ENCODE assay signal across 25 cellular contexts in genomic region chr7:123863461-123863860, GRCh38. TPM values are rescaled to one million over a fixed set of nuclear protein-coding genes. Genes with fewer than 3 reads are reported as not detected.
DNase-seq lines count a peak whose midpoint lies in the region; ATAC-seq and TF ChIP-seq lines count a peak whose summit lies in the region.
"Had no signal": no experiment of that assay in that cellular context is flagged by ENCODE, and none has a peak within 500 bp of the region (broad histone marks: within the 10 kb centered on the region; RNA-seq: fewer than 3 reads in every experiment).

No MANE protein-coding gene starts in this region.

- no peak for TF ChIP-seq EP300 in transverse colon (IDR thresholded peaks at IDR 0.05; ENCODE audit: low read depth)

- in situ Hi-C loops in transverse colon (cut with MboI; ENCODE audit: low pct_ligation_motif_present in 1 of 4, low pct_unique_long_range_greater_than_20kb in 1 of 4, low sequenced_read_pairs in 3 of 4): loop anchor here (10.0 to 25.0 kb wide), 5 partner anchors 59 to 369 kb away; no protein-coding TSS in a partner anchor

- ATAC-seq in RWPE2 (ENCODE audit: low read depth) (0 out of 3 replicates have a peak, but pooled peaks have one; percentile 38), HG02981 (IDR thresholded peaks at IDR 0.05; ENCODE audit: unreplicated experiment) (no peak), HG03469 (IDR thresholded peaks at IDR 0.05; ENCODE audit: unreplicated experiment) (no peak)

- peak overlapping the region; percentile 83 for H3K27ac Mint-ChIP-seq in endodermal cell
- H3K27ac Mint-ChIP-seq: CD4-positive, CD25-positive, alpha-beta regulatory T cell; H9; HFFc6 had no signal

- H3K36me3 ChIP-seq in RWPE2 (ENCODE audit: low read depth) (no peaks in the 10 kb centered on the region), endodermal cell (ENCODE audit: control insufficient read depth, insufficient read depth, low read length) (no peaks in the 10 kb centered on the region), mucosa of rectum (ENCODE audit: control insufficient read depth in 2 of 2, insufficient read depth in 2 of 2, low read length in 2 of 2) (no peaks in the 10 kb centered on the region), transverse colon (no peaks in the 10 kb centered on the region), prostate gland (no peaks in the 10 kb centered on the region)
- H3K36me3 ChIP-seq: Peyer's patch, SJSA1 had no signal

- DNase-seq in RWPE2 (ENCODE audit: low spot score) (no peak), endodermal cell (no peak), transverse colon (no peak), prostate gland (ENCODE audit: low spot score) (no peak)
- DNase-seq: Caco-2; CD4-positive, CD25-positive, alpha-beta regulatory T cell; DMS 273 treated with DMSO at 0.1 percent for 48 hours; DND-41; H9; HFFc6; KBM-7; NCI-H1092 treated with DMSO at 0.1 percent for 48 hours; NCI-H1436 treated with DMSO at 0.1 percent for 48 hours; NCI-H1930; NCI-H2171 treated with DMSO at 0.1 percent for 48 hours; NCI-H446; NCI-H526; Peyer's patch had no signal

- H3K9ac ChIP-seq in endodermal cell (ENCODE audit: extremely low read depth, low read length, poor library complexity, severe bottlenecking): no peak overlapping the region
- H3K9ac ChIP-seq in mucosa of rectum (ENCODE audit: low read depth in 1 of 2, low read length in 2 of 2): peak overlapping the region in 1 of 2 donors; percentile 51

- H3K27ac ChIP-seq in RWPE2 (ENCODE audit: poor library complexity, severe bottlenecking) (no peak overlapping the region), endodermal cell (ENCODE audit: low read depth, low read length) (peak overlapping the region; percentile 29), mucosa of rectum (ENCODE audit: low read depth in 2 of 2, low read length in 2 of 2) (peak overlapping the region; percentile 86 to 91), transverse colon (peak overlapping the region; percentile 64 to 82 (median 74)), prostate gland (no peak overlapping the region)
- H3K27ac ChIP-seq: Peyer's patch, SJSA1 had no signal

- TF ChIP-seq CTCF in RWPE2 (IDR thresholded peaks at IDR 0.05; ENCODE audit: poor library complexity, severe bottlenecking) (no peak), endodermal cell (conservative IDR thresholded peaks at IDR 0.05) (no peak), transverse colon (IDR thresholded peaks at IDR 0.05) (no peak), prostate gland (IDR thresholded peaks at IDR 0.05) (peak in 1 of 4 experiments; percentile 32)

- H3K27me3 Mint-ChIP-seq in endodermal cell (ENCODE audit: insufficient read depth): no peaks in the 10 kb centered on the region

- H3K4me3 ChIP-seq in RWPE2 (ENCODE audit: severe bottlenecking) (no peak overlapping the region), endodermal cell (ENCODE audit: low read length) (peak overlapping the region; percentile 64), mucosa of rectum (ENCODE audit: low read length in 2 of 2) (no peak overlapping the region), transverse colon (no peak overlapping the region), prostate gland (no peak overlapping the region)
- H3K4me3 ChIP-seq: GM12878, Peyer's patch, SJSA1 had no signal

- H3K9me3 ChIP-seq in RWPE2 (ENCODE audit: severe bottlenecking) (no peaks in the 10 kb centered on the region), endodermal cell (ENCODE audit: control insufficient read depth, low read length) (peaks cover 19% of the 10 kb centered on the region), mucosa of rectum (ENCODE audit: control insufficient read depth in 2 of 2, low read length in 2 of 2) (no peaks in the 10 kb centered on the region), transverse colon (no peaks in the 10 kb centered on the region), prostate gland (no peaks in the 10 kb centered on the region)
- H3K9me3 ChIP-seq: Caco-2, Peyer's patch, SJSA1 had no signal

- H3K4me1 Mint-ChIP-seq in endodermal cell: peaks cover 34% of the 10 kb centered on the region
- H3K4me1 Mint-ChIP-seq: CD4-positive, CD25-positive, alpha-beta regulatory T cell had no signal

- H3K4me3 Mint-ChIP-seq in endodermal cell: no peak overlapping the region
- H3K4me3 Mint-ChIP-seq: CD4-positive, CD25-positive, alpha-beta regulatory T cell; H9; HFFc6 had no signal

- peaks cover 6% of the 10 kb centered on the region for H3K36me3 Mint-ChIP-seq in endodermal cell (ENCODE audit: low read depth)
- H3K36me3 Mint-ChIP-seq: CD4-positive, CD25-positive, alpha-beta regulatory T cell had no signal

- WGBS in endodermal cell (ENCODE audit: insufficient coverage in 1 of 2, insufficient read length in 1 of 2), 2 experiments: 73 to 76% methylated on average over 1 of the region's 1 CpG
- 81 to 89% methylated on average over 1 of the region's 1 CpG for WGBS in transverse colon (ENCODE audit: low coverage in 1 of 2), 2 donors
- WGBS in prostate gland: 85% methylated on average over 1 of the region's 1 CpG

- no peaks in the 10 kb centered on the region for H3K27me3 ChIP-seq in RWPE2 (ENCODE audit: insufficient read depth, poor library complexity, severe bottlenecking)
- H3K27me3 ChIP-seq in endodermal cell (ENCODE audit: control insufficient read depth, insufficient read depth, low read length, poor library complexity, severe bottlenecking): no peaks in the 10 kb centered on the region
- no peaks in the 10 kb centered on the region for H3K27me3 ChIP-seq in mucosa of rectum (ENCODE audit: control insufficient read depth in 2 of 2, insufficient read depth in 2 of 2, low read length in 2 of 2)
- H3K27me3 ChIP-seq in transverse colon: no peaks in the 10 kb centered on the region
- no peaks in the 10 kb centered on the region for H3K27me3 ChIP-seq in prostate gland (replicated peaks; ENCODE audit: insufficient read depth)
- H3K27me3 ChIP-seq: Peyer's patch had no signal

- H3K4me1 ChIP-seq in RWPE2 (ENCODE audit: insufficient read depth, poor library complexity, severe bottlenecking) (peaks cover 7% of the 10 kb centered on the region), endodermal cell (ENCODE audit: control insufficient read depth, insufficient read depth, low read length) (no peaks in the 10 kb centered on the region), mucosa of rectum (ENCODE audit: control insufficient read depth in 2 of 2, insufficient read depth in 2 of 2, low read length in 2 of 2) (peaks cover 13 to 17% of the 10 kb centered on the region in 2 donors), transverse colon (peaks cover 4 to 21% (median 11%) of the 10 kb centered on the region in 4 donors), prostate gland (replicated peaks) (no peaks in the 10 kb centered on the region)
- H3K4me1 ChIP-seq: Peyer's patch, SJSA1 had no signal

- TF ChIP-seq POLR2A in transverse colon (IDR thresholded peaks at IDR 0.05): no peak
- no peak for TF ChIP-seq POLR2A in prostate gland (IDR thresholded peaks at IDR 0.05)

- peaks cover 19% of the 10 kb centered on the region for H3K9me3 Mint-ChIP-seq in endodermal cell
- H3K9me3 Mint-ChIP-seq: HFFc6 had no signal

- intact Hi-C loops in transverse colon (cut with DNase I; ENCODE audit: low total_unique reads) (loop anchor here (10.0 kb wide), 2 partner anchors 59 to 179 kb away; no protein-coding TSS in a partner anchor), prostate gland (cut with DNase I) (loop anchor here (5.0 kb wide), 1 partner anchor 181 kb away; no protein-coding TSS in a partner anchor)

RNA-seq across cellular contexts. Expression of gene HYAL4, which starts 18.5 kb away (rescaled TPM):
- total RNA-seq in endodermal cell (1 to 10 TPM in 1 of 2 donors, under 1 TPM in 1; 0.51 to 1.2 TPM), transverse colon (not detected), prostate gland (1 to 10 TPM in 1 of 2 donors, not detected in 1; 1.6 TPM)
- not detected for polyA plus RNA-seq in endodermal cell (2013, experiment 1 of 2)
- polyA plus RNA-seq in endodermal cell (2013, experiment 2 of 2): 0.12 TPM
- total RNA-seq: CD4-positive, CD25-positive, alpha-beta regulatory T cell; H9; HFFc6; OCI-LY7; SJSA1 had no signal
- polyA plus RNA-seq: BJ; CD4-positive, CD25-positive, alpha-beta regulatory T cell had no signal

Comparison
In these comparisons a context has a peak if more than half of its experiments do, and no peak if none do; other contexts are left out.
1. H3K27ac ChIP-seq: peak in endodermal cell (single experiment), mucosa of rectum (2 of 2) and transverse colon (4 of 4); none in RWPE2 (single experiment) and prostate gland (0 of 2).